In the genomic region with DNA sequence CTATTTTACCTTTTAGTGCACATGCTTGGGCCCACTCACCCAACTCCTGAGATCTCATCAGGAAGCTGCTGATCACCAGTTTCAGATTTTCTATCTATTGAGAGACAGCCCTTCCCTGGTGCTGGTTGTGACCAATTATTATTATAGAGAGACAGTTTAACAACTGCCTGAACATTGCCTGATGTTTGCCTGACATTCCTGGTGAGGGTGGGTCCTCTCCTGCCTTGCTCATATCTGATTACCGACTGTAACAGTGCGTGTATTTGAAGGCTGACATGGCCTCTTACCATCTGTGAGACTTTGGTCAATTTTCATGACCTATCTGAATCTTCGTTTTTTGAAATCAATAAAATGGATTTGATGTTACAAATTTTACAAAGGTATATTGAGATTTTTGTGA, we compare ENCODE assay signal across 30 cellular contexts.
"Had no signal": no experiment of that assay in that cellular context is flagged by ENCODE, and none has a peak within 500 bp of the region (broad histone marks: within the 10 kb centered on the region; RNA-seq: fewer than 3 reads in every experiment).

No MANE protein-coding gene starts in this region.

- H3K4me1 ChIP-seq: parathyroid adenoma, psoas muscle, right lobe of liver, sigmoid colon, spleen, suprapubic skin, testis, tibial artery, transverse colon, upper lobe of right lung, uterus had no signal

- H3K79me2 ChIP-seq: parathyroid adenoma had no signal

- H3K4me2 ChIP-seq: neural progenitor cell, smooth muscle cell had no signal

- H3K27ac ChIP-seq: neural progenitor cell, ovary, parathyroid adenoma, psoas muscle, right lobe of liver, sigmoid colon, skin epidermis, spleen, suprapubic skin, testis, tibial artery, transverse colon, upper lobe of right lung, uterus had no signal

- H3K27ac Mint-ChIP-seq: natural killer cell; nephron; neural progenitor cell; progenitor cell of endocrine pancreas; stimulated activated memory B cell treated with anti-CD40 and anti-IgM and Interleukin-4, amounts not matched to agents 10 μg/mL and 1 μg/mL and 100 μg/mL, for 72 hours; stimulated activated naive CD8-positive, alpha-beta T cell treated with anti-CD3 and anti-CD28 coated beads, Interleukin-15, amount 100 ng/mL, for 72 hours had no signal

- H3K27me3 Mint-ChIP-seq: progenitor cell of endocrine pancreas; stimulated activated memory B cell treated with anti-CD40 and anti-IgM and Interleukin-4, amounts not matched to agents 10 μg/mL and 1 μg/mL and 100 μg/mL, for 72 hours; stimulated activated naive CD8-positive, alpha-beta T cell treated with anti-CD3 and anti-CD28 coated beads, Interleukin-15, amount 100 ng/mL, for 72 hours; type B pancreatic cell had no signal

- DNase-seq: natural killer cell; occipital lobe; ovary; psoas muscle; right lobe of liver; sigmoid colon; spleen; stimulated activated CD4-positive, alpha-beta T cell treated with anti-CD3 and anti-CD28 coated beads, Interleukin-12 subunit alpha, Interleukin-12 subunit beta, amount 100 ng/mL, for 4 hours; stimulated activated CD4-positive, alpha-beta T cell treated with anti-CD3 and anti-CD28 coated beads, Interleukin-1b, Interleukin-23, amount 100 ng/mL, for 48 hours; stimulated activated CD4-positive, alpha-beta T cell treated with anti-CD3 and anti-CD28 coated beads, Interleukin-4, amount 100 ng/mL, for 1 hour; stimulated activated CD4-positive, alpha-beta T cell treated with anti-CD3 and anti-CD28 coated beads, Interleukin-4, amount 100 ng/mL, for 4 hours; stimulated activated CD8-positive, alpha-beta memory T cell treated with anti-CD3 and anti-CD28 coated beads, Interleukin-4, amount 100 ng/mL, for 48 hours; stimulated activated naive CD4-positive, alpha-beta T cell; stimulated activated naive CD8-positive, alpha-beta T cell treated with anti-CD3 and anti-CD28 coated beads, Interleukin-15, amount 100 ng/mL, for 72 hours; stimulated activated naive CD8-positive, alpha-beta T cell treated with anti-CD3 and anti-CD28 coated beads, Interleukin-15, Interleukin-2, amounts not matched to agents 100 U/mL and 50 U/mL, for 24 hours; testis; tibial artery; transverse colon; upper lobe of right lung; uterus had no signal

- H3K9me3 ChIP-seq: right lobe of liver, sigmoid colon, testis, transverse colon, upper lobe of right lung, uterus had no signal

- H2AFZ ChIP-seq: neural progenitor cell, parathyroid adenoma had no signal

- ATAC-seq: natural killer cell; psoas muscle; right cardiac atrium; right lobe of liver; stimulated activated memory B cell treated with anti-CD40 and anti-IgM and Interleukin-4, amounts not matched to agents 10 μg/mL and 1 μg/mL and 100 μg/mL, for 72 hours; stimulated activated naive CD8-positive, alpha-beta T cell treated with anti-CD3 and anti-CD28 coated beads, Interleukin-15, Interleukin-2, amounts not matched to agents 100 U/mL and 50 U/mL, for 24 hours; upper lobe of right lung had no signal

- H3K27me3 ChIP-seq: neural progenitor cell, ovary, right lobe of liver, sigmoid colon, spleen, suprapubic skin, testis, tibial artery, transverse colon, upper lobe of right lung, uterus had no signal

- H3K9ac ChIP-seq: neural progenitor cell, parathyroid adenoma had no signal

- H3K4me3 Mint-ChIP-seq: natural killer cell; nephron; neural progenitor cell; stimulated activated memory B cell treated with anti-CD40 and anti-IgM and Interleukin-4, amounts not matched to agents 10 μg/mL and 1 μg/mL and 100 μg/mL, for 72 hours; stimulated activated naive CD8-positive, alpha-beta T cell treated with anti-CD3 and anti-CD28 coated beads, Interleukin-15, amount 100 ng/mL, for 72 hours; type B pancreatic cell had no signal

- H3K36me3 Mint-ChIP-seq: natural killer cell; stimulated activated memory B cell treated with anti-CD40 and anti-IgM and Interleukin-4, amounts not matched to agents 10 μg/mL and 1 μg/mL and 100 μg/mL, for 72 hours had no signal

- H3K4me1 Mint-ChIP-seq: natural killer cell; nephron; neural progenitor cell; stimulated activated memory B cell treated with anti-CD40 and anti-IgM and Interleukin-4, amounts not matched to agents 10 μg/mL and 1 μg/mL and 100 μg/mL, for 72 hours; stimulated activated naive CD8-positive, alpha-beta T cell treated with anti-CD3 and anti-CD28 coated beads, Interleukin-15, amount 100 ng/mL, for 72 hours had no signal

- H3K9me3 Mint-ChIP-seq: nephron; stimulated activated memory B cell treated with anti-CD40 and anti-IgM and Interleukin-4, amounts not matched to agents 10 μg/mL and 1 μg/mL and 100 μg/mL, for 72 hours had no signal

- H3K4me3 ChIP-seq: neural progenitor cell, ovary, psoas muscle, right lobe of liver, sigmoid colon, skin epidermis, smooth muscle cell, spleen, suprapubic skin, testis, tibial artery, transverse colon, upper lobe of right lung, uterus had no signal

- H3K36me3 ChIP-seq: neural progenitor cell, ovary, right lobe of liver, sigmoid colon, spleen, tibial artery, transverse colon, upper lobe of right lung, uterus had no signal
